In genomic region chr20:9616455-9616805, GRCh38 we compare ENCODE assay signal across 8 cellular contexts.
DNase-seq lines count a peak whose midpoint lies in the region; ATAC-seq and TF ChIP-seq lines count a peak whose summit lies in the region.

No MANE protein-coding gene starts in this region.

- DNase-seq in OCI-LY7 (ENCODE audit: low spot score) = no peak
- no peak for DNase-seq in CD1c-positive myeloid dendritic cell (ENCODE audit: extremely low spot score)
- DNase-seq in NCI-H146 treated with DMSO at 0.1 percent for 48 hours (lab: John Stamatoyannopoulos, UW; ENCODE audit: unreplicated experiment) = no peak
- no peak for DNase-seq in D341Med (ENCODE audit: low spot score)
- no peak for DNase-seq in iPS-NIHi11 (ENCODE audit: low spot score)

- H3K27ac ChIP-seq in OCI-LY7 (ENCODE audit: low read depth, low read length, poor library complexity, severe bottlenecking) = peak overlapping the region; percentile 23

- intact Hi-C loops in OCI-LY7 (cut with micrococcal nuclease; ENCODE audit: unreplicated experiment) = loop anchor here (2.0 to 10.0 kb wide), 6 partner anchors 296 to 1058 kb away; partner anchors contain the start of gene JAG1

- TF ChIP-seq CTCF in OCI-LY7 (conservative IDR thresholded peaks at IDR 0.05; ENCODE audit: low read length) = no peak

- H3K4me2 ChIP-seq in OCI-LY7 (ENCODE audit: low read length) = peak overlapping the region; percentile 80

- BruUV-seq in OCI-LY7 (replicated peaks; lab: Mats Ljungman, UMichigan) = no TSS peak

- CTCF ChIA-PET in OCI-LY7 (lab: Charles Lee; ENCODE audit: unreplicated experiment) = interaction anchor here (1.6 kb wide), 1 partner anchor 11 kb away, joined by 5 read pairs; no protein-coding TSS in a partner anchor

- peaks cover 22% of the 10 kb centered on the region for H3K4me1 ChIP-seq in OCI-LY7 (ENCODE audit: insufficient read depth, low read length, poor library complexity, severe bottlenecking)

- POLR2A ChIA-PET in OCI-LY7 (lab: Charles Lee) = interaction anchor here (1.0 kb wide), 1 partner anchor 20 kb away, joined by 3 read pairs; no protein-coding TSS in a partner anchor

- H3K4me3 ChIP-seq in OCI-LY7 (ENCODE audit: low read depth, low read length, poor library complexity, severe bottlenecking) = peak overlapping the region; percentile 42

- no peak overlapping the region for H2AFZ ChIP-seq in OCI-LY7 (ENCODE audit: low read length)

- no peaks in the 10 kb centered on the region for H3K9me2 ChIP-seq in OCI-LY7 (ENCODE audit: insufficient read depth, low read length)

- ATAC-seq in GM18858 (IDR thresholded peaks at IDR 0.05; ENCODE audit: unreplicated experiment) (peak; percentile 1), GM21390 (IDR thresholded peaks at IDR 0.05; ENCODE audit: unreplicated experiment) (peak; percentile 7), HG03025 (IDR thresholded peaks at IDR 0.05; ENCODE audit: low FRiP score, unreplicated experiment) (peak; percentile 2)

- no peaks in the 10 kb centered on the region for H3K36me3 ChIP-seq in OCI-LY7 (ENCODE audit: insufficient read depth, low read length)

- no peaks in the 10 kb centered on the region for H3K9me3 ChIP-seq in OCI-LY7 (ENCODE audit: low read length)

- peaks cover 6% of the 10 kb centered on the region; the same call in 1 of the 2 replicates for H4K20me1 ChIP-seq in OCI-LY7 (ENCODE audit: insufficient read depth, low read length)

- no peaks in the 10 kb centered on the region for H3K79me2 ChIP-seq in OCI-LY7 (ENCODE audit: insufficient read depth, low read depth, low read length)
